ENCODE assay signal across 21 cellular contexts in genomic region chr1:1220197-1220596, GRCh38. TPM values are rescaled to one million over a fixed set of nuclear protein-coding genes. Genes with fewer than 3 reads are reported as not detected.
DNase-seq lines count a peak whose midpoint lies in the region; ATAC-seq, FAIRE-seq and TF ChIP-seq lines count a peak whose summit lies in the region.
"Had no signal": no experiment of that assay in that cellular context is flagged by ENCODE, and none has a peak within 500 bp of the region (broad histone marks: within the 10 kb centered on the region; RNA-seq: fewer than 3 reads in every experiment).

No MANE protein-coding gene starts in this region.

- 94% methylated on average over 17 of the region's 24 CpGs for WGBS in K562 (ENCODE audit: insufficient coverage, low coverage, missing lambda C conversion rate)

- peaks cover 48% of the 10 kb centered on the region for H3K4me1 ChIP-seq in CD4-positive, alpha-beta memory T cell (ENCODE audit: insufficient read depth, low read length)
- peaks cover 0 to 60% of the 10 kb centered on the region in 2 experiments; a peak in 1 of 5 replicates for H3K4me1 ChIP-seq in K562 (replicated peaks in 1 of 2; ENCODE audit: control insufficient read depth in 2 of 2, insufficient read depth in 2 of 2, low read length in 2 of 2)
- H3K4me1 ChIP-seq: BE2C had no signal

- no peaks in the 10 kb centered on the region for H3K9me3 Mint-ChIP-seq in activated CD4-positive, alpha-beta T cell treated with anti-CD3 and anti-CD28 coated beads for 36 hours (ENCODE audit: low read depth)
- peaks cover 0 to 2% (median 0%) of the 10 kb centered on the region in 8 donors for H3K9me3 Mint-ChIP-seq in CD4-positive, alpha-beta memory T cell
- H3K9me3 Mint-ChIP-seq: CD8-positive, alpha-beta memory T cell; IgD-negative memory B cell had no signal

- intact Hi-C loops in activated CD4-positive, alpha-beta T cell treated with anti-CD3 and anti-CD28 coated beads for 36 hours (cut with DNase I, micrococcal nuclease) = no loop called here
- intact Hi-C loops in CD4-positive, alpha-beta memory T cell (cut with micrococcal nuclease) = no loop called here
- intact Hi-C loops in K562 (cut with micrococcal nuclease) = no loop called here

- H3K4me3 ChIP-seq in CD4-positive, alpha-beta memory T cell (ENCODE audit: low read length in 2 of 2) = no peak overlapping the region
- H3K4me3 ChIP-seq in K562 = no peak overlapping the region

- in situ Hi-C loops in K562 (cut with MboI) = no loop called here

- no peak for TF ChIP-seq RAD21 in K562 (CRISPR knock-in tag; conservative IDR thresholded peaks at IDR 0.05 in 1 of 2, IDR thresholded peaks at IDR 0.05 in 1 of 2)

- no peak for FAIRE-seq in K562 (lab: Jason Lieb, UNC)
- FAIRE-seq: D721Med had no signal

- peak overlapping the region; percentile 86 for H3K27ac ChIP-seq in CD4-positive, alpha-beta memory T cell (ENCODE audit: low read depth, low read length)
- H3K27ac ChIP-seq in K562 (ENCODE audit: extremely low read depth, low read depth, low read length) = no peak overlapping the region
- H3K27ac ChIP-seq: 22Rv1 had no signal

- no TSS peak for BruUV-seq in K562 (replicated peaks; lab: Mats Ljungman, UMichigan)

- peaks cover 38% of the 10 kb centered on the region for H3K4me1 Mint-ChIP-seq in activated CD4-positive, alpha-beta T cell treated with anti-CD3 and anti-CD28 coated beads for 36 hours
- H3K4me1 Mint-ChIP-seq in CD4-positive, alpha-beta memory T cell = peaks cover 17 to 61% (median 32%) of the 10 kb centered on the region in 4 donors

- no peaks in the 10 kb centered on the region for H3K27me3 ChIP-seq in CD4-positive, alpha-beta memory T cell (ENCODE audit: insufficient read depth, low read length)
- H3K27me3 ChIP-seq in K562 (ENCODE audit: control insufficient read depth in 2 of 2, insufficient read depth in 2 of 2, low read length in 2 of 2) = no peaks in the 10 kb centered on the region
- H3K27me3 ChIP-seq: BE2C had no signal

- CTCF ChIA-PET in activated CD4-positive, alpha-beta T cell treated with anti-CD3 and anti-CD28 coated beads for 36 hours (lab: Charles Lee) = no interaction called here
- CTCF ChIA-PET in CD4-positive, alpha-beta memory T cell (lab: Charles Lee; ENCODE audit: partially characterized antibody) = no interaction called here
- CTCF ChIA-PET in K562 (lab: Yijun Ruan, JAX; ENCODE audit: low intra/inter-chr PET ratio) = no interaction called here

- no peak overlapping the region for H3K4me3 Mint-ChIP-seq in activated CD4-positive, alpha-beta T cell treated with anti-CD3 and anti-CD28 coated beads for 36 hours
- peak overlapping the region in 1 of 8 donors; percentile 29 for H3K4me3 Mint-ChIP-seq in CD4-positive, alpha-beta memory T cell

- TF ChIP-seq POLR2A in K562 (conservative IDR thresholded peaks at IDR 0.05) = no peak

- peak overlapping the region; percentile 92 for H3K27ac Mint-ChIP-seq in activated CD4-positive, alpha-beta T cell treated with anti-CD3 and anti-CD28 coated beads for 36 hours
- H3K27ac Mint-ChIP-seq in CD4-positive, alpha-beta memory T cell = peak overlapping the region; percentile 86 to 94 (median 89)

- no peaks in the 10 kb centered on the region for H3K9me3 ChIP-seq in CD4-positive, alpha-beta memory T cell (ENCODE audit: control insufficient read depth in 1 of 2, low read length in 2 of 2)
- H3K9me3 ChIP-seq in K562 (replicated peaks; ENCODE audit: control insufficient read depth, insufficient read depth, low read depth, low read length) = no peaks in the 10 kb centered on the region
- H3K9me3 ChIP-seq: BE2C had no signal

- POLR2A ChIA-PET in activated CD4-positive, alpha-beta T cell treated with anti-CD3 and anti-CD28 coated beads for 36 hours (lab: Charles Lee) = no interaction called here
- POLR2A ChIA-PET in CD4-positive, alpha-beta memory T cell (lab: Charles Lee; ENCODE audit: partially characterized antibody) = interaction anchor here (1.3 to 1.9 kb wide), 2 partner anchors 12 to 13 kb away, joined by 3 to 5 read pairs; partner anchors contain the start of gene TNFRSF18
- POLR2A ChIA-PET in K562 (lab: Yijun Ruan, JAX) = interaction anchor here (0.7 to 1.5 kb wide), 2 partner anchors 11 to 69 kb away, joined by 3 to 6 read pairs; partner anchors contain the start of genes B3GALT6 and SDF4

- peaks cover 28% of the 10 kb centered on the region for H3K36me3 ChIP-seq in CD4-positive, alpha-beta memory T cell (ENCODE audit: insufficient read depth, low read length)
- peaks cover 94% of the 10 kb centered on the region; the same call in 2 of the 3 replicates for H3K36me3 ChIP-seq in K562 (ENCODE audit: control insufficient read depth, insufficient read depth, low read length)

- no peak for DNase-seq in activated CD4-positive, alpha-beta T cell treated with anti-CD3 and anti-CD28 coated beads for 36 hours
- DNase-seq in activated CD4-positive, alpha-beta T cell treated with anti-CD3 and anti-CD28 coated beads, Interleukin-2, amount 50 U/mL, for 1 hour = no peak
- DNase-seq in CD4-positive, alpha-beta memory T cell = no peak
- DNase-seq in K562 (ENCODE audit: extremely low read depth in 1 of 4, low spot score in 3 of 4) (peak in 2 of 4 experiments; percentile 44 to 47), UCSD-AML1 (lab: John Stamatoyannopoulos, UW; ENCODE audit: unreplicated experiment) (no peak)
- DNase-seq: BE2C; CD8-positive, alpha-beta memory T cell; DMS79 treated with DMSO at 0.1 percent for 48 hours; H7; NCI-H187; NCI-H526 treated with DMSO at 0.1 percent for 48 hours; NK-92 treated with Interleukin-12 subunit alpha and Interleukin-12 subunit beta, amount 100 ng/mL, for 24 hours; SHP77 treated with DMSO at 0.1 percent for 48 hours had no signal

- no peak for TF ChIP-seq CTCF in K562 (IDR thresholded peaks at IDR 0.05 in 2 of 3, conservative IDR thresholded peaks at IDR 0.05 in 1 of 3; ENCODE audit: insufficient read depth in 2 of 3, low read depth in 1 of 3, low read length in 3 of 3)

- H2AFZ ChIP-seq in K562 (ENCODE audit: low read depth, low read length) = no peak overlapping the region

- no peaks in the 10 kb centered on the region for H3K9me1 ChIP-seq in K562 (ENCODE audit: control insufficient read depth, insufficient read depth, low read length)

- H3K79me2 ChIP-seq in K562 (ENCODE audit: control insufficient read depth, insufficient read depth, low read length) = peaks cover 13% of the 10 kb centered on the region; the same call in 2 of the 3 replicates

- H3K27me3 Mint-ChIP-seq in activated CD4-positive, alpha-beta T cell treated with anti-CD3 and anti-CD28 coated beads for 36 hours = no peaks in the 10 kb centered on the region
- H3K27me3 Mint-ChIP-seq in CD4-positive, alpha-beta memory T cell = no peaks in the 10 kb centered on the region
- H3K27me3 Mint-ChIP-seq: CD8-positive, alpha-beta memory T cell; IgD-negative memory B cell had no signal

- no peak overlapping the region for H3K9ac ChIP-seq in K562 (ENCODE audit: insufficient read depth in 1 of 2, low read depth in 2 of 2, low read length in 2 of 2)

- H4K20me1 ChIP-seq in K562 (replicated peaks; ENCODE audit: control insufficient read depth, insufficient read depth, low read length) = peaks cover 3% of the 10 kb centered on the region; the same call in 1 of the 2 replicates

- peaks cover 66% of the 10 kb centered on the region for H3K36me3 Mint-ChIP-seq in activated CD4-positive, alpha-beta T cell treated with anti-CD3 and anti-CD28 coated beads for 36 hours (ENCODE audit: low read depth)
- peaks cover 11 to 46% of the 10 kb centered on the region in 2 donors for H3K36me3 Mint-ChIP-seq in CD4-positive, alpha-beta memory T cell

- no peak for ATAC-seq in activated CD4-positive, alpha-beta T cell treated with anti-CD3 and anti-CD28 coated beads for 36 hours
- ATAC-seq in K562 = no peak
- ATAC-seq in GM21528 (IDR thresholded peaks at IDR 0.05; ENCODE audit: low FRiP score, unreplicated experiment) = no peak

- TF ChIP-seq EP300 in K562 (IDR thresholded peaks at IDR 0.05; ENCODE audit: low read length) = no peak

- H3K4me2 ChIP-seq in K562 (ENCODE audit: insufficient read depth, low read length) = no peak overlapping the region

RNA-seq across cellular contexts. Expression of gene TNFRSF4, which starts 6.2 kb away (rescaled TPM):
- total RNA-seq in activated CD4-positive, alpha-beta T cell treated with anti-CD3 and anti-CD28 coated beads for 36 hours = 100 to 1,000 TPM; 340 to 418 TPM
- 10 to 100 TPM; 13.5 to 15.5 TPM for total RNA-seq in CD4-positive, alpha-beta memory T cell
- polyA plus RNA-seq in CD4-positive, alpha-beta memory T cell = 10 to 100 TPM; 63.2 to 75.1 TPM
- 0.44 TPM in 1 of 2 replicates, not detected in the other for total RNA-seq in K562 (2011; cell fraction: chromatin; rRNA removed; ENCODE audit: low replicate concordance)
- 0.66 and 1.7 TPM in 2 replicates for total RNA-seq in K562 (2011; cell fraction: nucleolus; rRNA removed)
- total RNA-seq in K562 (2011; cell fraction: nucleoplasm; rRNA removed) = not detected in 2 replicates
- total RNA-seq in K562 (2014; rRNA removed) = 0.23 TPM in 1 of 2 replicates, not detected in the other
- not detected in 2 replicates for total RNA-seq in K562 (2014; rRNA removed; fragmentation: Illumina TruSeq; extraction: Trizol)
- total RNA-seq in K562 (2015; rRNA removed; fragmentation: Illumina TruSeq; extraction: Trizol) = 0.07 TPM in 1 of 2 replicates, not detected in the other
- total RNA-seq in K562 (2021) = 0.44 and 0.47 TPM in 2 replicates
- polyA plus RNA-seq in K562 (2011; rRNA removed) = 0.08 TPM in 1 of 2 replicates, not detected in the other
- 0.19 and 0.39 TPM in 2 replicates for polyA plus RNA-seq in K562 (2011; cell fraction: cytosol; rRNA removed)
- 0.74 and 1.3 TPM in 2 replicates for polyA plus RNA-seq in K562 (2011; cell fraction: nucleus; rRNA removed)
- 0.65 TPM in 1 of 2 replicates, not detected in the other for polyA plus RNA-seq in K562 (2012)
- polyA plus RNA-seq in K562 (2014; fragmentation: Illumina TruSeq; extraction: Trizol) = not detected in 2 replicates
- polyA plus RNA-seq in K562 (2014; fragmentation: Nextera tagmentation; extraction: Ambion mirVana) = not detected
- 0.16 TPM in 1 of 2 replicates, not detected in the other for polyA plus RNA-seq in K562 (2014; rRNA removed)
- not detected in 2 replicates for polyA minus RNA-seq in K562 (2011; rRNA and poly(A)+ RNA removed)
- polyA minus RNA-seq in K562 (2011; cell fraction: cytosol; rRNA and poly(A)+ RNA removed) = not detected in 2 replicates
- polyA minus RNA-seq in K562 (2011; cell fraction: nucleus; rRNA and poly(A)+ RNA removed) = 0.22 and 0.27 TPM in 2 replicates
- total RNA-seq: G401 had no signal
- polyA plus RNA-seq: IgD-negative memory B cell had no signal

RNA-seq across cellular contexts. Expression of gene SDF4, which starts 11.6 kb away (rescaled TPM):
- 100 to 1,000 TPM; 108 to 128 TPM for total RNA-seq in activated CD4-positive, alpha-beta T cell treated with anti-CD3 and anti-CD28 coated beads for 36 hours
- total RNA-seq in CD4-positive, alpha-beta memory T cell = 100 to 1,000 TPM; 125 to 138 TPM
- 100 to 1,000 TPM in 1 of 2 donors, 10 to 100 TPM in 1; 97.4 to 106 TPM for polyA plus RNA-seq in CD4-positive, alpha-beta memory T cell
- total RNA-seq in K562 (2011; cell fraction: chromatin; rRNA removed; ENCODE audit: low replicate concordance) = 114 and 239 TPM in 2 replicates
- total RNA-seq in K562 (2011; cell fraction: nucleolus; rRNA removed) = 360 and 385 TPM in 2 replicates
- 146 and 213 TPM in 2 replicates for total RNA-seq in K562 (2011; cell fraction: nucleoplasm; rRNA removed)
- 82.6 and 118 TPM in 2 replicates for total RNA-seq in K562 (2014; rRNA removed)
- total RNA-seq in K562 (2014; rRNA removed; fragmentation: Illumina TruSeq; extraction: Trizol) = 18.1 and 30.3 TPM in 2 replicates
- total RNA-seq in K562 (2015; rRNA removed; fragmentation: Illumina TruSeq; extraction: Trizol) = 62.2 and 65.2 TPM in 2 replicates
- total RNA-seq in K562 (2021) = 152 and 160 TPM in 2 replicates
- polyA plus RNA-seq in K562 (2011; rRNA removed) = 43.8 and 77.2 TPM in 2 replicates
- polyA plus RNA-seq in K562 (2011; cell fraction: cytosol; rRNA removed) = 44.3 and 73.9 TPM in 2 replicates
- polyA plus RNA-seq in K562 (2011; cell fraction: nucleus; rRNA removed) = 122 and 161 TPM in 2 replicates
- polyA plus RNA-seq in K562 (2012) = 112 and 208 TPM in 2 replicates
- polyA plus RNA-seq in K562 (2014; fragmentation: Illumina TruSeq; extraction: Trizol) = 66.0 and 88.1 TPM in 2 replicates
- 1 to 10 TPM in 1 of 2 experiments, under 1 TPM in 1; 0.35 to 4.9 TPM for polyA plus RNA-seq in K562 (2014; fragmentation: Nextera tagmentation; extraction: Ambion mirVana)
- polyA plus RNA-seq in K562 (2014; rRNA removed) = 93.4 and 101 TPM in 2 replicates
- 59.1 and 63.4 TPM in 2 replicates for polyA minus RNA-seq in K562 (2011; rRNA and poly(A)+ RNA removed)
- polyA minus RNA-seq in K562 (2011; cell fraction: cytosol; rRNA and poly(A)+ RNA removed) = 37.0 and 61.3 TPM in 2 replicates
- 48.9 and 83.4 TPM in 2 replicates for polyA minus RNA-seq in K562 (2011; cell fraction: nucleus; rRNA and poly(A)+ RNA removed)

RNA-seq across cellular contexts. Expression of gene B3GALT6, which starts 11.8 kb away (rescaled TPM):
- 10 to 100 TPM in 1 of 2 experiments, 1 to 10 TPM in 1; 9.4 to 12.2 TPM for total RNA-seq in activated CD4-positive, alpha-beta T cell treated with anti-CD3 and anti-CD28 coated beads for 36 hours
- 10 to 100 TPM; 23.0 to 23.7 TPM for total RNA-seq in CD4-positive, alpha-beta memory T cell
- 10 to 100 TPM in 1 of 2 donors, 1 to 10 TPM in 1; 5.4 to 14.4 TPM for polyA plus RNA-seq in CD4-positive, alpha-beta memory T cell
- 17.5 and 35.5 TPM in 2 replicates for total RNA-seq in K562 (2011; cell fraction: chromatin; rRNA removed; ENCODE audit: low replicate concordance)
- 36.8 and 43.7 TPM in 2 replicates for total RNA-seq in K562 (2011; cell fraction: nucleolus; rRNA removed)
- 21.1 and 24.3 TPM in 2 replicates for total RNA-seq in K562 (2011; cell fraction: nucleoplasm; rRNA removed)
- 29.8 and 33.0 TPM in 2 replicates for total RNA-seq in K562 (2014; rRNA removed)
- 6.8 and 9.0 TPM in 2 replicates for total RNA-seq in K562 (2014; rRNA removed; fragmentation: Illumina TruSeq; extraction: Trizol)
- total RNA-seq in K562 (2015; rRNA removed; fragmentation: Illumina TruSeq; extraction: Trizol) = 12.8 and 13.9 TPM in 2 replicates
- 27.9 and 28.1 TPM in 2 replicates for total RNA-seq in K562 (2021)
- 5.6 and 7.8 TPM in 2 replicates for polyA plus RNA-seq in K562 (2011; rRNA removed)
- 10.2 and 34.2 TPM in 2 replicates for polyA plus RNA-seq in K562 (2011; cell fraction: cytosol; rRNA removed)
- polyA plus RNA-seq in K562 (2011; cell fraction: nucleus; rRNA removed) = 7.7 and 12.7 TPM in 2 replicates
- 13.9 and 16.7 TPM in 2 replicates for polyA plus RNA-seq in K562 (2012)
- 8.4 and 9.9 TPM in 2 replicates for polyA plus RNA-seq in K562 (2014; fragmentation: Illumina TruSeq; extraction: Trizol)
- 1 to 10 TPM in 1 of 2 experiments, under 1 TPM in 1; 0.68 to 1.0 TPM for polyA plus RNA-seq in K562 (2014; fragmentation: Nextera tagmentation; extraction: Ambion mirVana)
- 15.8 and 17.2 TPM in 2 replicates for polyA plus RNA-seq in K562 (2014; rRNA removed)
- polyA minus RNA-seq in K562 (2011; rRNA and poly(A)+ RNA removed) = 6.9 and 10.1 TPM in 2 replicates
- polyA minus RNA-seq in K562 (2011; cell fraction: cytosol; rRNA and poly(A)+ RNA removed) = 9.6 and 12.9 TPM in 2 replicates
- 23.0 and 24.2 TPM in 2 replicates for polyA minus RNA-seq in K562 (2011; cell fraction: nucleus; rRNA and poly(A)+ RNA removed)

RNA-seq across cellular contexts. Expression of gene TNFRSF18, which starts 13.8 kb away (rescaled TPM):
- 100 to 1,000 TPM in 1 of 2 experiments, 10 to 100 TPM in 1; 95.0 to 164 TPM for total RNA-seq in activated CD4-positive, alpha-beta T cell treated with anti-CD3 and anti-CD28 coated beads for 36 hours
- total RNA-seq in CD4-positive, alpha-beta memory T cell = 1 to 10 TPM; 8.0 to 8.6 TPM
- polyA plus RNA-seq in CD4-positive, alpha-beta memory T cell = 10 to 100 TPM; 22.1 to 27.1 TPM
- total RNA-seq in K562 (2011; cell fraction: chromatin; rRNA removed; ENCODE audit: low replicate concordance) = not detected in 2 replicates
- total RNA-seq in K562 (2011; cell fraction: nucleolus; rRNA removed) = 0.50 TPM in 1 of 2 replicates, not detected in the other
- not detected in 2 replicates for total RNA-seq in K562 (2011; cell fraction: nucleoplasm; rRNA removed)
- total RNA-seq in K562 (2014; rRNA removed) (not detected in 2 replicates), K562 (2014; rRNA removed; fragmentation: Illumina TruSeq; extraction: Trizol) (not detected in 2 replicates), K562 (2015; rRNA removed; fragmentation: Illumina TruSeq; extraction: Trizol) (not detected in 2 replicates), K562 (2021) (0.27 TPM in 1 of 2 replicates, not detected in the other)
- polyA plus RNA-seq in K562 (2011; rRNA removed) (not detected in 2 replicates), K562 (2014; fragmentation: Illumina TruSeq; extraction: Trizol) (not detected in 2 replicates), K562 (2014; fragmentation: Nextera tagmentation; extraction: Ambion mirVana) (not detected), K562 (2014; rRNA removed) (0.24 TPM in 1 of 2 replicates, not detected in the other)
- not detected in 2 replicates for polyA plus RNA-seq in K562 (2011; cell fraction: cytosol; rRNA removed)
- polyA plus RNA-seq in K562 (2011; cell fraction: nucleus; rRNA removed) = 0.25 and 0.26 TPM in 2 replicates
- 0.19 TPM in 1 of 2 replicates, not detected in the other for polyA plus RNA-seq in K562 (2012)
- polyA minus RNA-seq in K562 (2011; rRNA and poly(A)+ RNA removed) = not detected in 2 replicates
- not detected in 2 replicates for polyA minus RNA-seq in K562 (2011; cell fraction: cytosol; rRNA and poly(A)+ RNA removed)
- not detected in 2 replicates for polyA minus RNA-seq in K562 (2011; cell fraction: nucleus; rRNA and poly(A)+ RNA removed)
- total RNA-seq: G401, H7, HT1080, LHCN-M2, OCI-LY7 had no signal

RNA-seq across cellular contexts. Expression of gene C1QTNF12, which starts 26.3 kb away (rescaled TPM):
- 1 to 10 TPM; 1.1 to 1.6 TPM for total RNA-seq in activated CD4-positive, alpha-beta T cell treated with anti-CD3 and anti-CD28 coated beads for 36 hours
- 1 to 10 TPM; 2.4 to 3.3 TPM for total RNA-seq in CD4-positive, alpha-beta memory T cell
- under 1 TPM in 1 of 2 donors, not detected in 1; 0.31 TPM for polyA plus RNA-seq in CD4-positive, alpha-beta memory T cell
- total RNA-seq in K562 (2011; cell fraction: chromatin; rRNA removed; ENCODE audit: low replicate concordance) = 2.5 and 12.6 TPM in 2 replicates
- total RNA-seq in K562 (2011; cell fraction: nucleolus; rRNA removed) = 9.5 and 10.8 TPM in 2 replicates
- total RNA-seq in K562 (2011; cell fraction: nucleoplasm; rRNA removed) = 4.3 and 7.0 TPM in 2 replicates
- 1.3 and 1.6 TPM in 2 replicates for total RNA-seq in K562 (2014; rRNA removed)
- total RNA-seq in K562 (2014; rRNA removed; fragmentation: Illumina TruSeq; extraction: Trizol) = not detected in 2 replicates
- 0.58 and 0.75 TPM in 2 replicates for total RNA-seq in K562 (2015; rRNA removed; fragmentation: Illumina TruSeq; extraction: Trizol)
- 2.2 and 3.7 TPM in 2 replicates for total RNA-seq in K562 (2021)
- polyA plus RNA-seq in K562 (2011; rRNA removed) = 0.43 and 1.1 TPM in 2 replicates
- 0.50 and 1.2 TPM in 2 replicates for polyA plus RNA-seq in K562 (2011; cell fraction: cytosol; rRNA removed)
- 18.7 and 21.7 TPM in 2 replicates for polyA plus RNA-seq in K562 (2011; cell fraction: nucleus; rRNA removed)
- polyA plus RNA-seq in K562 (2012) = 1.6 and 4.8 TPM in 2 replicates
- 1.1 TPM in 1 of 2 replicates, not detected in the other for polyA plus RNA-seq in K562 (2014; fragmentation: Illumina TruSeq; extraction: Trizol)
- polyA plus RNA-seq in K562 (2014; fragmentation: Nextera tagmentation; extraction: Ambion mirVana) = under 1 TPM in 1 of 2 experiments, not detected in 1; 0.11 TPM
- polyA plus RNA-seq in K562 (2014; rRNA removed) = 1.3 and 4.3 TPM in 2 replicates
- not detected in 2 replicates for polyA minus RNA-seq in K562 (2011; rRNA and poly(A)+ RNA removed)
- polyA minus RNA-seq in K562 (2011; cell fraction: cytosol; rRNA and poly(A)+ RNA removed) = not detected in 2 replicates
- polyA minus RNA-seq in K562 (2011; cell fraction: nucleus; rRNA and poly(A)+ RNA removed) = 1.1 and 1.8 TPM in 2 replicates
- polyA plus RNA-seq: CD8-positive, alpha-beta memory T cell had no signal

Comparison
In these comparisons a context has a peak if more than half of its experiments do, and no peak if none do; other contexts are left out.
1. RNA of gene TNFRSF4, which starts 6.2 kb away (total RNA-seq): 340 to 418 TPM in activated CD4-positive, alpha-beta T cell treated with anti-CD3 and anti-CD28 coated beads for 36 hours; 13.5 to 15.5 TPM in CD4-positive, alpha-beta memory T cell and 0.07 to 1.7 TPM in K562; every median in the first group is over 10 times any median in the second.